10 cellular contexts compared by ENCODE assay signal in genomic region chr14:68563256-68564131, GRCh38.
DNase-seq lines count a peak whose midpoint lies in the region; ATAC-seq and TF ChIP-seq lines count a peak whose summit lies in the region.
"Had no signal": no experiment of that assay in that cellular context is flagged by ENCODE, and none has a peak within 500 bp of the region (broad histone marks: within the 10 kb centered on the region; RNA-seq: fewer than 3 reads in every experiment).

No MANE protein-coding gene starts in this region.

- 73 to 76% methylated on average over 21 of the region's 21 CpGs for WGBS in GM23248 (ENCODE audit: low coverage in 1 of 2, low lambda C conversion rate in 2 of 2, missing lambda C conversion rate in 2 of 2), 2 experiments

- no peaks in the 10 kb centered on the region for H3K9me3 ChIP-seq in GM23248 (ENCODE audit: low read depth)
- H3K9me3 ChIP-seq in lower lobe of right lung: no peaks in the 10 kb centered on the region

- ATAC-seq in lower lobe of right lung (peak; percentile 46 to 74), GM18870 (IDR thresholded peaks at IDR 0.05; ENCODE audit: unreplicated experiment) (no peak), GM19023 (IDR thresholded peaks at IDR 0.05; ENCODE audit: unreplicated experiment) (no peak), GM19351 (IDR thresholded peaks at IDR 0.05; ENCODE audit: unreplicated experiment) (no peak)
- ATAC-seq in stimulated activated naive B cell treated with anti-CD40 and anti-IgM and Interleukin-4, amounts not matched to agents 10 μg/mL and 1 μg/mL and 100 μg/mL, for 72 hours (replicated peaks): peak in 1 of 2 donors; percentile 45

- peaks cover 10% of the 10 kb centered on the region for H3K4me1 ChIP-seq in GM23248 (ENCODE audit: insufficient read depth)
- peaks cover 54% of the 10 kb centered on the region for H3K4me1 ChIP-seq in lower lobe of right lung

- peak overlapping the region in 1 of 2 donors; percentile 11 for H3K4me3 Mint-ChIP-seq in stimulated activated naive B cell treated with anti-CD40 and anti-IgM and Interleukin-4, amounts not matched to agents 10 μg/mL and 1 μg/mL and 100 μg/mL, for 72 hours
- H3K4me3 Mint-ChIP-seq: activated CD4-positive, alpha-beta T cell treated with anti-CD3 and anti-CD28 coated beads, Interleukin-2, amount 10 ng/mL, durations not matched to agents 7 days and 5 days had no signal

- H3K4me3 ChIP-seq in GM23248 (no peak overlapping the region), choroid plexus epithelial cell (ENCODE audit: low read depth, low read length) (no peak overlapping the region), lower lobe of right lung (no peak overlapping the region)

- peaks cover 3 to 5% of the 10 kb centered on the region in 2 donors for H3K9me3 Mint-ChIP-seq in stimulated activated naive B cell treated with anti-CD40 and anti-IgM and Interleukin-4, amounts not matched to agents 10 μg/mL and 1 μg/mL and 100 μg/mL, for 72 hours
- H3K9me3 Mint-ChIP-seq: activated CD4-positive, alpha-beta T cell treated with anti-CD3 and anti-CD28 coated beads, Interleukin-2, amount 10 ng/mL, durations not matched to agents 7 days and 5 days had no signal

- no peaks in the 10 kb centered on the region for H3K27me3 Mint-ChIP-seq in stimulated activated naive B cell treated with anti-CD40 and anti-IgM and Interleukin-4, amounts not matched to agents 10 μg/mL and 1 μg/mL and 100 μg/mL, for 72 hours
- H3K27me3 Mint-ChIP-seq: activated CD4-positive, alpha-beta T cell treated with anti-CD3 and anti-CD28 coated beads, Interleukin-2, amount 10 ng/mL, durations not matched to agents 7 days and 5 days had no signal

- H3F3A ChIP-seq in GM23248 (ENCODE audit: insufficient read depth): no peaks in the 10 kb centered on the region; the same call in 1 of the 2 replicates

- H4K20me1 ChIP-seq in GM23248 (ENCODE audit: insufficient read depth): no peaks in the 10 kb centered on the region

- H3K79me2 ChIP-seq in GM23248 (ENCODE audit: insufficient read depth): no peaks in the 10 kb centered on the region

- H3K36me3 Mint-ChIP-seq in stimulated activated naive B cell treated with anti-CD40 and anti-IgM and Interleukin-4, amounts not matched to agents 10 μg/mL and 1 μg/mL and 100 μg/mL, for 72 hours: peaks cover 5 to 12% of the 10 kb centered on the region in 2 donors

- H2AFZ ChIP-seq in GM23248: peak overlapping the region; percentile 49

- peak overlapping the region; percentile 53 for H3K27ac Mint-ChIP-seq in stimulated activated naive B cell treated with anti-CD40 and anti-IgM and Interleukin-4, amounts not matched to agents 10 μg/mL and 1 μg/mL and 100 μg/mL, for 72 hours

- TF ChIP-seq CTCF in choroid plexus epithelial cell (conservative IDR thresholded peaks at IDR 0.05; ENCODE audit: low read depth, low read length): no peak
- no peak for TF ChIP-seq CTCF in lower lobe of right lung (IDR thresholded peaks at IDR 0.05)

- in situ Hi-C loops in GM23248 (cut with MboI): no loop called here

- H3K4me2 ChIP-seq in GM23248 (ENCODE audit: unreplicated experiment): no peak overlapping the region

- no peaks in the 10 kb centered on the region for H3K27me3 ChIP-seq in GM23248 (replicated peaks; ENCODE audit: insufficient read depth)
- H3K27me3 ChIP-seq in lower lobe of right lung (ENCODE audit: low read depth): no peaks in the 10 kb centered on the region

- H3K4me1 Mint-ChIP-seq in stimulated activated naive B cell treated with anti-CD40 and anti-IgM and Interleukin-4, amounts not matched to agents 10 μg/mL and 1 μg/mL and 100 μg/mL, for 72 hours: peaks cover 22 to 45% of the 10 kb centered on the region in 2 donors

- intact Hi-C loops in lower lobe of right lung (cut with DNase I): no loop called here

- H3K27ac ChIP-seq in GM23248 (no peak overlapping the region), lower lobe of right lung (peak overlapping the region; percentile 73)

- H3K9me2 ChIP-seq in GM23248 (ENCODE audit: insufficient read depth): 0 out of 2 replicates have a peak, but pooled peaks cover 2% of the 10 kb centered on the region

- no peaks in the 10 kb centered on the region for H3K36me3 ChIP-seq in GM23248 (ENCODE audit: low read depth)
- H3K36me3 ChIP-seq in lower lobe of right lung: no peaks in the 10 kb centered on the region

- no peak overlapping the region for H3K9ac ChIP-seq in GM23248

- DNase-seq in GM23248: no peak
- DNase-seq in choroid plexus epithelial cell (ENCODE audit: low read depth): peak; percentile 41
- DNase-seq in lower lobe of right lung: no peak
- DNase-seq in stimulated activated naive B cell treated with anti-CD40 and anti-IgM and Interleukin-4, amounts not matched to agents 10 μg/mL and 1 μg/mL and 100 μg/mL, for 72 hours: no peak
- no peak for DNase-seq in DMS114 treated with DMSO at 0.1 percent for 48 hours (lab: John Stamatoyannopoulos, UW; ENCODE audit: unreplicated experiment)
- DNase-seq: activated CD4-positive, alpha-beta T cell treated with anti-CD3 and anti-CD28 coated beads, Interleukin-2, amount 10 ng/mL, durations not matched to agents 7 days and 5 days; NCI-H774 had no signal

Comparison
In these comparisons a context has a peak if more than half of its experiments do, and no peak if none do; other contexts are left out.
1. ATAC-seq: peak in lower lobe of right lung (2 of 2); none in GM18870 (single experiment), GM19023 (single experiment) and GM19351 (single experiment).